1 cellular context compared by ENCODE assay signal in genomic region chr22:29883045-29883830, GRCh38.
TF ChIP-seq lines count a peak whose summit lies in the region.

TSS of gene MTMR3 (plus strand) at chr22:29883174. CDS start at chr22:29971060, 87,886 bp downstream.

TF ChIP-seq in GM12878, 131 proteins besides CTCF, POLR2A, EP300 and RAD21 (continued from another document):
- TF ChIP-seq ATF2 (IDR thresholded peaks at IDR 0.05; ENCODE audit: low read length): no peak
- no peak for TF ChIP-seq KLF5 (IDR thresholded peaks at IDR 0.05; ENCODE audit: partially characterized antibody)
- TF ChIP-seq E4F1 (IDR thresholded peaks at IDR 0.05; ENCODE audit: borderline replicate concordance, partially characterized antibody): no peak
- no peak for TF ChIP-seq EZH2 (IDR thresholded peaks at IDR 0.05; ENCODE audit: borderline replicate concordance, control insufficient read depth, low read depth, low read length)
- TF ChIP-seq PAX5 (IDR thresholded peaks at IDR 0.05; ENCODE audit: borderline replicate concordance, low read depth, low read length): no peak
- 0 out of 2 replicates have a peak, but pooled peaks have one; percentile 28 for TF ChIP-seq CHD2 (IDR thresholded peaks at IDR 0.05; ENCODE audit: borderline replicate concordance, low read depth, low read length)
- no peak for TF ChIP-seq STAT3 (IDR thresholded peaks at IDR 0.05; ENCODE audit: low read depth, low read length)
- 0 out of 2 replicates have a peak, but pooled peaks have one; percentile 11 for TF ChIP-seq CBFB (IDR thresholded peaks at IDR 0.05; ENCODE audit: low read depth)
- TF ChIP-seq PKNOX1 (IDR thresholded peaks at IDR 0.05): 0 out of 2 replicates have a peak, but pooled peaks have one; percentile 36
- 0 out of 4 replicates have a peak, but pooled peaks of 1 of the 2 experiments have one; percentile 24 for TF ChIP-seq IKZF2 (IDR thresholded peaks at IDR 0.05)
